ENCODE assay signal across 2 cellular contexts in the genomic region with DNA sequence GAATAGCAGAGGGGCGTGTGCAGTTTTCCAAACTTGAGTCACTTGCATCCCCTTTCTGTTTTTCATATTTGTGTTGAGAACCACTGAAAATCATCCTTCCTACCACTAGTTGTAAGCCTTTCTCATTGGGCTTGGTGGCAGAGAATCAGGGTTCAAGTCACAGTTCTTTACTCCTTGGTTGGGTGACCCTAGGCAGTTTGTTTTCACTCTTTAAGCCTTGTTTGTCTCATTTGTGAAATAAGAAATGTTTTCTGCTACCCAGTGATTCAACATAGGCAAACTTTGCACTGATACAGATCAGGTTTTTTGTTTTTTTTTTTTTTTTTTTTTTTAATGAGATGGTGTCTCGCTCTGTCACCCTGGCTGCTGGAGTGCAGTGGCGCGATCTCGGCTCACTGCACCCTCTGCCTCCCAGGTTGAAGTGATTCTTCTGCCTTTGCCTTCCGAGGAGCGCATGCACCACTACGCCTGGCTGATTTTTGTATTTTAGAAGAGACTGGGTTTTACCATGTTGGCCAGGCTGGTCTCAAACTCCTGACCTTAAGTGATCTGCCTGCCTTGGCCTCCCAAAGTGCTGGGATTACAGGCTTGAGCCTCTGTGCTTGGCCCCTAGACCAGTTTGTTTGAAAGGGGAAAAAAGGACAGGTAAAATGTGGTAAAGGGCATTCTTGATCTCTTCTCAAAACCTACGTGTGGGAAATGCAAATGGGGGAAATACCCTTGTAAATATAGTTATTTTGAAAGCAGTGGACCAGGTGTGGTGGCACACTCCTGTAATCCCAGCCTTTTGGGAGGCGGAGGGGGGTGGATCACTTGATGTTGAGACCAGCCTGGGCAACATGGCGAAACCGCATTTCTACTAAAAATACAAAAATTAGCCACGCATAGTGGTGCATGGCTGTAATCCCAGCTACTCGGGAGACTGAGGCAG.
A peak's percentile ranks its signal among the peaks of the same experiment; 100 is the strongest.
TF ChIP-seq lines count a peak whose summit lies in the region.

No MANE protein-coding gene starts in this region.

TF ChIP-seq in A549, 52 proteins besides CTCF, POLR2A, EP300 and RAD21:
- TF ChIP-seq RNF2 (IDR thresholded peaks at IDR 0.05; ENCODE audit: borderline replicate concordance, low read depth): no peak
- no peak for TF ChIP-seq FOSB (CRISPR knock-in tag; IDR thresholded peaks at IDR 0.05)
- no peak for TF ChIP-seq NFE2L2 (conservative IDR thresholded peaks at IDR 0.05; ENCODE audit: low read length)
- TF ChIP-seq, protein P1, sequence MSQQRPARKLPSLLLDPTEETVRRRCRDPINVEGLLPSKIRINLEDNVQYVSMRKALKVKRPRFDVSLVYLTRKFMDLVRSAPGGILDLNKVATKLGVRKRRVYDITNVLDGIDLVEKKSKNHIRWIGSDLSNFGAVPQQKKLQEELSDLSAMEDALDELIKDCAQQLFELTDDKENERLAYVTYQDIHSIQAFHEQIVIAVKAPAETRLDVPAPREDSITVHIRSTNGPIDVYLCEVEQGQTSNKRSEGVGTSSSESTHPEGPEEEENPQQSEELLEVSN (IDR thresholded peaks at IDR 0.05; ENCODE audit: borderline replicate concordance, low read depth): no peak
- no peak for TF ChIP-seq KDM1A (IDR thresholded peaks at IDR 0.05; ENCODE audit: low read depth)
- no peak for TF ChIP-seq PHF8 (IDR thresholded peaks at IDR 0.05; ENCODE audit: borderline replicate concordance, low read depth)
- no peak for TF ChIP-seq HOXB5 (CRISPR knock-in tag; IDR thresholded peaks at IDR 0.05)
- TF ChIP-seq, protein P2, sequence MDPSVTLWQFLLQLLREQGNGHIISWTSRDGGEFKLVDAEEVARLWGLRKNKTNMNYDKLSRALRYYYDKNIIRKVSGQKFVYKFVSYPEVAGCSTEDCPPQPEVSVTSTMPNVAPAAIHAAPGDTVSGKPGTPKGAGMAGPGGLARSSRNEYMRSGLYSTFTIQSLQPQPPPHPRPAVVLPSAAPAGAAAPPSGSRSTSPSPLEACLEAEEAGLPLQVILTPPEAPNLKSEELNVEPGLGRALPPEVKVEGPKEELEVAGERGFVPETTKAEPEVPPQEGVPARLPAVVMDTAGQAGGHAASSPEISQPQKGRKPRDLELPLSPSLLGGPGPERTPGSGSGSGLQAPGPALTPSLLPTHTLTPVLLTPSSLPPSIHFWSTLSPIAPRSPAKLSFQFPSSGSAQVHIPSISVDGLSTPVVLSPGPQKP (IDR thresholded peaks at IDR 0.05; ENCODE audit: low read depth, low read length): no peak
- TF ChIP-seq HDAC2 (IDR thresholded peaks at IDR 0.05): no peak
- no peak for TF ChIP-seq KDM5A (IDR thresholded peaks at IDR 0.05)
- TF ChIP-seq HEYL (CRISPR knock-in tag; IDR thresholded peaks at IDR 0.05): no peak
- TF ChIP-seq NPAS2 (CRISPR knock-in tag; IDR thresholded peaks at IDR 0.05; ENCODE audit: borderline replicate concordance): no peak
- TF ChIP-seq GATA3 (IDR thresholded peaks at IDR 0.05; ENCODE audit: borderline replicate concordance): no peak
- TF ChIP-seq, protein P3, sequence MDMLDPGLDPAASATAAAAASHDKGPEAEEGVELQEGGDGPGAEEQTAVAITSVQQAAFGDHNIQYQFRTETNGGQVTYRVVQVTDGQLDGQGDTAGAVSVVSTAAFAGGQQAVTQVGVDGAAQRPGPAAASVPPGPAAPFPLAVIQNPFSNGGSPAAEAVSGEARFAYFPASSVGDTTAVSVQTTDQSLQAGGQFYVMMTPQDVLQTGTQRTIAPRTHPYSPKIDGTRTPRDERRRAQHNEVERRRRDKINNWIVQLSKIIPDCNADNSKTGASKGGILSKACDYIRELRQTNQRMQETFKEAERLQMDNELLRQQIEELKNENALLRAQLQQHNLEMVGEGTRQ (IDR thresholded peaks at IDR 0.05): no peak

TF ChIP-seq in K562, 482 proteins besides CTCF, POLR2A, EP300 and RAD21:
- TF ChIP-seq, protein P4, sequence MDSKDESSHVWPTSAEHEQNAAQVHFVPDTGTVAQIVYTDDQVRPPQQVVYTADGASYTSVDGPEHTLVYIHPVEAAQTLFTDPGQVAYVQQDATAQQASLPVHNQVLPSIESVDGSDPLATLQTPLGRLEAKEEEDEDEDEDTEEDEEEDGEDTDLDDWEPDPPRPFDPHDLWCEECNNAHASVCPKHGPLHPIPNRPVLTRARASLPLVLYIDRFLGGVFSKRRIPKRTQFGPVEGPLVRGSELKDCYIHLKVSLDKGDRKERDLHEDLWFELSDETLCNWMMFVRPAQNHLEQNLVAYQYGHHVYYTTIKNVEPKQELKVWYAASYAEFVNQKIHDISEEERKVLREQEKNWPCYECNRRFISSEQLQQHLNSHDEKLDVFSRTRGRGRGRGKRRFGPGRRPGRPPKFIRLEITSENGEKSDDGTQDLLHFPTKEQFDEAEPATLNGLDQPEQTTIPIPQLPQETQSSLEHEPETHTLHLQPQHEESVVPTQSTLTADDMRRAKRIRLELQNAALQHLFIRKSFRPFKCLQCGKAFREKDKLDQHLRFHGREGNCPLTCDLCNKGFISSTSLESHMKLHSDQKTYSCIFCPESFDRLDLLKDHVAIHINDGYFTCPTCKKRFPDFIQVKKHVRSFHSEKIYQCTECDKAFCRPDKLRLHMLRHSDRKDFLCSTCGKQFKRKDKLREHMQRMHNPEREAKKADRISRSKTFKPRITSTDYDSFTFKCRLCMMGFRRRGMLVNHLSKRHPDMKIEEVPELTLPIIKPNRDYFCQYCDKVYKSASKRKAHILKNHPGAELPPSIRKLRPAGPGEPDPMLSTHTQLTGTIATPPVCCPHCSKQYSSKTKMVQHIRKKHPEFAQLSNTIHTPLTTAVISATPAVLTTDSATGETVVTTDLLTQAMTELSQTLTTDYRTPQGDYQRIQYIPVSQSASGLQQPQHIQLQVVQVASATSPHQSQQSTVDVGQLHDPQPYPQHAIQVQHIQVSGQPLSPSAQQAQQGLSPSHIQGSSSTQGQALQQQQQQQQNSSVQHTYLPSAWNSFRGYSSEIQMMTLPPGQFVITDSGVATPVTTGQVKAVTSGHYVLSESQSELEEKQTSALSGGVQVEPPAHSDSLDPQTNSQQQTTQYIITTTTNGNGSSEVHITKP (IDR thresholded peaks at IDR 0.05; ENCODE audit: partially characterized antibody): peak; percentile 45
- TF ChIP-seq, protein P5, sequence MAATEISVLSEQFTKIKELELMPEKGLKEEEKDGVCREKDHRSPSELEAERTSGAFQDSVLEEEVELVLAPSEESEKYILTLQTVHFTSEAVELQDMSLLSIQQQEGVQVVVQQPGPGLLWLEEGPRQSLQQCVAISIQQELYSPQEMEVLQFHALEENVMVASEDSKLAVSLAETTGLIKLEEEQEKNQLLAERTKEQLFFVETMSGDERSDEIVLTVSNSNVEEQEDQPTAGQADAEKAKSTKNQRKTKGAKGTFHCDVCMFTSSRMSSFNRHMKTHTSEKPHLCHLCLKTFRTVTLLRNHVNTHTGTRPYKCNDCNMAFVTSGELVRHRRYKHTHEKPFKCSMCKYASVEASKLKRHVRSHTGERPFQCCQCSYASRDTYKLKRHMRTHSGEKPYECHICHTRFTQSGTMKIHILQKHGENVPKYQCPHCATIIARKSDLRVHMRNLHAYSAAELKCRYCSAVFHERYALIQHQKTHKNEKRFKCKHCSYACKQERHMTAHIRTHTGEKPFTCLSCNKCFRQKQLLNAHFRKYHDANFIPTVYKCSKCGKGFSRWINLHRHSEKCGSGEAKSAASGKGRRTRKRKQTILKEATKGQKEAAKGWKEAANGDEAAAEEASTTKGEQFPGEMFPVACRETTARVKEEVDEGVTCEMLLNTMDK (IDR thresholded peaks at IDR 0.05; ENCODE audit: borderline replicate concordance, insufficient read depth, low read depth, low read length, poor library complexity, severe bottlenecking): no peak
- 0 out of 2 replicates have a peak, but pooled peaks have one; percentile 18 for TF ChIP-seq ZNF431 (CRISPR knock-in tag; IDR thresholded peaks at IDR 0.05)
- peak; percentile 46 for TF ChIP-seq RBFOX2 (IDR thresholded peaks at IDR 0.05; ENCODE audit: low read depth, low read length)
- TF ChIP-seq SP1 (CRISPR knock-in tag; IDR thresholded peaks at IDR 0.05): 0 out of 2 replicates have a peak, but pooled peaks have one; percentile 20
- no peak for TF ChIP-seq ZNF707 (CRISPR knock-in tag; conservative IDR thresholded peaks at IDR 0.05)
- TF ChIP-seq ETV5 (CRISPR knock-in tag; IDR thresholded peaks at IDR 0.05; ENCODE audit: low read depth): no peak
- TF ChIP-seq SMARCA4 (IDR thresholded peaks at IDR 0.05): 0 out of 2 replicates have a peak, but pooled peaks have one; percentile 10
- 0 out of 2 replicates have a peak, but pooled peaks have one; percentile 24 for TF ChIP-seq DPF2 (IDR thresholded peaks at IDR 0.05)
- TF ChIP-seq ERF (CRISPR knock-in tag; IDR thresholded peaks at IDR 0.05): no peak
- no peak for TF ChIP-seq SETDB1 (IDR thresholded peaks at IDR 0.05; ENCODE audit: low read length)
- TF ChIP-seq, protein P6, sequence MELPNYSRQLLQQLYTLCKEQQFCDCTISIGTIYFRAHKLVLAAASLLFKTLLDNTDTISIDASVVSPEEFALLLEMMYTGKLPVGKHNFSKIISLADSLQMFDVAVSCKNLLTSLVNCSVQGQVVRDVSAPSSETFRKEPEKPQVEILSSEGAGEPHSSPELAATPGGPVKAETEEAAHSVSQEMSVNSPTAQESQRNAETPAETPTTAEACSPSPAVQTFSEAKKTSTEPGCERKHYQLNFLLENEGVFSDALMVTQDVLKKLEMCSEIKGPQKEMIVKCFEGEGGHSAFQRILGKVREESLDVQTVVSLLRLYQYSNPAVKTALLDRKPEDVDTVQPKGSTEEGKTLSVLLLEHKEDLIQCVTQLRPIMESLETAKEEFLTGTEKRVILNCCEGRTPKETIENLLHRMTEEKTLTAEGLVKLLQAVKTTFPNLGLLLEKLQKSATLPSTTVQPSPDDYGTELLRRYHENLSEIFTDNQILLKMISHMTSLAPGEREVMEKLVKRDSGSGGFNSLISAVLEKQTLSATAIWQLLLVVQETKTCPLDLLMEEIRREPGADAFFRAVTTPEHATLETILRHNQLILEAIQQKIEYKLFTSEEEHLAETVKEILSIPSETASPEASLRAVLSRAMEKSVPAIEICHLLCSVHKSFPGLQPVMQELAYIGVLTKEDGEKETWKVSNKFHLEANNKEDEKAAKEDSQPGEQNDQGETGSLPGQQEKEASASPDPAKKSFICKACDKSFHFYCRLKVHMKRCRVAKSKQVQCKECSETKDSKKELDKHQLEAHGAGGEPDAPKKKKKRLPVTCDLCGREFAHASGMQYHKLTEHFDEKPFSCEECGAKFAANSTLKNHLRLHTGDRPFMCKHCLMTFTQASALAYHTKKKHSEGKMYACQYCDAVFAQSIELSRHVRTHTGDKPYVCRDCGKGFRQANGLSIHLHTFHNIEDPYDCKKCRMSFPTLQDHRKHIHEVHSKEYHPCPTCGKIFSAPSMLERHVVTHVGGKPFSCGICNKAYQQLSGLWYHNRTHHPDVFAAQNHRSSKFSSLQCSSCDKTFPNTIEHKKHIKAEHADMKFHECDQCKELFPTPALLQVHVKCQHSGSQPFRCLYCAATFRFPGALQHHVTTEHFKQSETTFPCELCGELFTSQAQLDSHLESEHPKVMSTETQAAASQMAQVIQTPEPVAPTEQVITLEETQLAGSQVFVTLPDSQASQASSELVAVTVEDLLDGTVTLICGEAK (IDR thresholded peaks at IDR 0.05): peak; percentile 46; the same call in 1 of the 2 replicates
- TF ChIP-seq, protein P6 (CRISPR knock-in tag; IDR thresholded peaks at IDR 0.05): no peak
- 0 out of 2 replicates have a peak, but pooled peaks have one; percentile 25 for TF ChIP-seq HDGF (IDR thresholded peaks at IDR 0.05)
- no peak for TF ChIP-seq TEAD2 (tag; IDR thresholded peaks at IDR 0.05)
- peak; percentile 84 for TF ChIP-seq ZNF384 (IDR thresholded peaks at IDR 0.05; ENCODE audit: low read depth, low read length)
